16 cellular contexts compared by ENCODE assay signal in genomic region chr7:30975257-30975899, GRCh38. TPM values are rescaled to one million over a fixed set of nuclear protein-coding genes. Genes with fewer than 3 reads are reported as not detected.
DNase-seq lines count a peak whose midpoint lies in the region; ATAC-seq, FAIRE-seq and TF ChIP-seq lines count a peak whose summit lies in the region.
"Had no signal": no experiment of that assay in that cellular context is flagged by ENCODE, and none has a peak within 500 bp of the region (broad histone marks: within the 10 kb centered on the region; RNA-seq: fewer than 3 reads in every experiment).

No MANE protein-coding gene starts in this region.

- H3K79me2 ChIP-seq in GM23338 (replicated peaks; ENCODE audit: insufficient read depth), result no peaks in the 10 kb centered on the region
- no peaks in the 10 kb centered on the region for H3K79me2 ChIP-seq in H1 (ENCODE audit: control insufficient read depth in 1 of 2, insufficient read depth in 2 of 2, low read length in 2 of 2)

- no peak for DNase-seq in GM23338 (ENCODE audit: low spot score)
- no peak for DNase-seq in H1 (ENCODE audit: low read depth in 1 of 2, low spot score in 2 of 2)
- DNase-seq in CD8-positive, alpha-beta memory T cell, result no peak
- DNase-seq in endothelial cell (ENCODE audit: low spot score), result no peak
- DNase-seq: KG1 had no signal

- H3K56ac ChIP-seq in H1 (replicated peaks; ENCODE audit: insufficient read length, low read depth, low read length), result no peak overlapping the region

- H3K4me3 ChIP-seq in GM23338 (no peak overlapping the region), H1 (ENCODE audit: extremely low read depth in 1 of 4, insufficient read depth in 2 of 4, low read depth in 3 of 4, low read length in 4 of 4) (no peak overlapping the region), gastroesophageal sphincter (no peak overlapping the region)
- no peak overlapping the region for H3K4me3 ChIP-seq in CD8-positive, alpha-beta memory T cell (ENCODE audit: low read length)
- H3K4me3 ChIP-seq: GM23248, smooth muscle cell had no signal

- CTCF ChIA-PET in H1 (lab: Charles Lee; ENCODE audit: partially characterized antibody), result interaction anchor here (0.7 to 26.1 kb wide), 27 partner anchors 9 to 275 kb away, joined by 3 to 309 read pairs (median 5); partner anchors contain the start of gene AQP1
- CTCF ChIA-PET in CD8-positive, alpha-beta memory T cell (lab: Charles Lee), result interaction anchor here (3.2 kb wide), 1 partner anchor 8 kb away, joined by 17 read pairs; no protein-coding TSS in a partner anchor

- H2BK20ac ChIP-seq in H1 (ENCODE audit: low read length), result no peak overlapping the region

- no peaks in the 10 kb centered on the region; the same call in 1 of the 2 replicates for H3K79me1 ChIP-seq in H1 (ENCODE audit: low read depth, low read length)

- no peaks in the 10 kb centered on the region for H3K27me3 ChIP-seq in GM23338 (ENCODE audit: insufficient read depth)
- H3K27me3 ChIP-seq in H1 (replicated peaks in 1 of 4; ENCODE audit: control insufficient read depth in 3 of 4, extremely low read depth in 1 of 4, insufficient read depth in 3 of 4, low read length in 3 of 4), result no peaks in the 10 kb centered on the region; a peak in 2 of 7 replicates
- H3K27me3 ChIP-seq in CD8-positive, alpha-beta memory T cell (ENCODE audit: insufficient read depth, low read length, poor library complexity, severe bottlenecking), result no peaks in the 10 kb centered on the region
- peaks cover 9% of the 10 kb centered on the region for H3K27me3 ChIP-seq in gastroesophageal sphincter

- no peak for TF ChIP-seq RAD21 in H1 (IDR thresholded peaks at IDR 0.05 in 1 of 2, conservative IDR thresholded peaks at IDR 0.05 in 1 of 2; ENCODE audit: low read depth in 2 of 2, low read length in 2 of 2)

- no peaks in the 10 kb centered on the region for H3K36me3 ChIP-seq in GM23338 (ENCODE audit: insufficient read depth)
- no peaks in the 10 kb centered on the region for H3K36me3 ChIP-seq in H1 (ENCODE audit: control insufficient read depth in 2 of 4, insufficient read depth in 4 of 4, low read length in 3 of 4)
- no peaks in the 10 kb centered on the region for H3K36me3 ChIP-seq in CD8-positive, alpha-beta memory T cell (ENCODE audit: insufficient read depth, low read length)
- no peaks in the 10 kb centered on the region for H3K36me3 ChIP-seq in gastroesophageal sphincter

- H3K4me1 ChIP-seq in GM23338 (ENCODE audit: insufficient read depth) (no peaks in the 10 kb centered on the region), H1 (replicated peaks in 1 of 4; ENCODE audit: control insufficient read depth in 3 of 4, insufficient read depth in 4 of 4, low read length in 3 of 4) (peaks cover 0 to 7% (median 4%) of the 10 kb centered on the region in 4 experiments; a peak in 4 of 7 replicates), gastroesophageal sphincter (peaks cover 0 to 6% (median 0%) of the 10 kb centered on the region in 3 donors)
- no peaks in the 10 kb centered on the region for H3K4me1 ChIP-seq in CD8-positive, alpha-beta memory T cell (ENCODE audit: insufficient read depth, low read length)

- ATAC-seq in GM19043 (IDR thresholded peaks at IDR 0.05; ENCODE audit: low read depth, unreplicated experiment) (peak; percentile 6), GM23338 (no peak), HG03460 (IDR thresholded peaks at IDR 0.05; ENCODE audit: unreplicated experiment) (peak; percentile 9), gastroesophageal sphincter (no peak), HG03565 (IDR thresholded peaks at IDR 0.05; ENCODE audit: unreplicated experiment) (no peak)

- no peak overlapping the region for H2BK120ac ChIP-seq in H1 (replicated peaks; ENCODE audit: low read depth, low read length)

- H4K5ac ChIP-seq in H1 (ENCODE audit: insufficient read length, low read depth, low read length), result no peak overlapping the region

- WGBS in H1 (ENCODE audit: extremely low coverage in 1 of 2, insufficient coverage in 1 of 2, insufficient read length in 1 of 2, insufficient replicate concordance in 2 of 2, low coverage in 1 of 2, low lambda C conversion rate in 2 of 2, missing lambda C conversion rate in 1 of 2), 2 experiments, result 76% methylated on average over 5 of the region's 5 CpGs; no CpG with 5 or more reads in 1 of the 2 experiments
- 87 to 90% methylated on average over 2 to 4 of the region's 5 CpGs for WGBS in gastroesophageal sphincter (ENCODE audit: low coverage in 1 of 2), 2 donors

- no peak overlapping the region for H3K4ac ChIP-seq in H1 (replicated peaks; ENCODE audit: insufficient read length, low read depth, low read length)

- no peak overlapping the region; the same call in 1 of the 2 replicates for H3K18ac ChIP-seq in H1 (ENCODE audit: extremely low read depth, low read length)

- H3K23me2 ChIP-seq in H1 (ENCODE audit: low read depth, low read length), result peaks cover 2% of the 10 kb centered on the region; the same call in 1 of the 2 replicates

- H3K27me3 Mint-ChIP-seq in GM23338 (ENCODE audit: insufficient read depth, low read depth, poor library complexity) (peaks cover 11% of the 10 kb centered on the region), endothelial cell (ENCODE audit: unreplicated experiment) (peaks cover 7% of the 10 kb centered on the region)
- H3K27me3 Mint-ChIP-seq in CD8-positive, alpha-beta memory T cell, result peaks cover 10 to 59% of the 10 kb centered on the region in 2 donors

- POLR2A ChIA-PET in H1 (lab: Charles Lee; ENCODE audit: partially characterized antibody), result no interaction called here
- POLR2A ChIA-PET in CD8-positive, alpha-beta memory T cell (lab: Charles Lee), result no interaction called here

- no peak for FAIRE-seq in H1 (lab: Jason Lieb, UNC)
- FAIRE-seq: TTC549 had no signal

- TF ChIP-seq EP300 in H1 (IDR thresholded peaks at IDR 0.05; ENCODE audit: borderline replicate concordance in 1 of 2, low read depth in 2 of 2, low read length in 2 of 2) (no peak), gastroesophageal sphincter (IDR thresholded peaks at IDR 0.05) (no peak)

- no peaks in the 10 kb centered on the region for H3K36me3 Mint-ChIP-seq in GM23338 (ENCODE audit: low read depth)
- no peaks in the 10 kb centered on the region for H3K36me3 Mint-ChIP-seq in CD8-positive, alpha-beta memory T cell
- H3K36me3 Mint-ChIP-seq in endothelial cell (ENCODE audit: low read depth, unreplicated experiment), result peaks cover 8% of the 10 kb centered on the region
- H3K36me3 Mint-ChIP-seq: activated naive CD4-positive, alpha-beta T cell treated with anti-CD3 and anti-CD28 coated beads, Interleukin-2, amount 50 U/mL, for 24 hours had no signal

- TF ChIP-seq CTCF in GM23338 (conservative IDR thresholded peaks at IDR 0.05; ENCODE audit: low read depth in 2 of 2), result no peak
- no peak for TF ChIP-seq CTCF in H1 (IDR thresholded peaks at IDR 0.05; ENCODE audit: control extremely low read depth in 1 of 3, insufficient read depth in 1 of 3, low read depth in 1 of 3, low read length in 3 of 3)
- no peak for TF ChIP-seq CTCF in endothelial cell (IDR thresholded peaks at IDR 0.05; ENCODE audit: unreplicated experiment)
- no peak for TF ChIP-seq CTCF in gastroesophageal sphincter (IDR thresholded peaks at IDR 0.05)

- no peak overlapping the region for H3K23ac ChIP-seq in H1 (ENCODE audit: insufficient read length)

- H2BK15ac ChIP-seq in H1 (ENCODE audit: low read length), result peak overlapping the region; percentile 81; the same call in 1 of the 2 replicates

- H3K27ac Mint-ChIP-seq in GM23338 (no peak overlapping the region), endothelial cell (ENCODE audit: unreplicated experiment) (no peak overlapping the region)
- H3K27ac Mint-ChIP-seq in CD8-positive, alpha-beta memory T cell, result peak overlapping the region in 1 of 8 donors; percentile 59
- H3K27ac Mint-ChIP-seq: activated naive CD4-positive, alpha-beta T cell treated with anti-CD3 and anti-CD28 coated beads, Interleukin-2, amount 50 U/mL, for 24 hours; activated T-cell treated with anti-CD3 and anti-CD28 coated beads, Interleukin-2, amount 50 U/mL, for 24 hours; dendritic cell treated with granulocyte-macrophage colony-stimulating factor and Interleukin-4, amounts not matched to agents 40 ng/mL and 50 ng/mL, for 4 days had no signal

- no peak overlapping the region for H3K4me2 ChIP-seq in GM23338
- H3K4me2 ChIP-seq in H1 (ENCODE audit: insufficient read depth in 1 of 2, low read depth in 2 of 2, low read length in 2 of 2), result no peak overlapping the region
- H3K4me2 ChIP-seq: smooth muscle cell had no signal

- H3K27ac ChIP-seq in GM23338 (ENCODE audit: low read depth) (no peak overlapping the region), H1 (ENCODE audit: low read depth, low read length) (no peak overlapping the region), gastroesophageal sphincter (no peak overlapping the region)
- H3K27ac ChIP-seq in CD8-positive, alpha-beta memory T cell (ENCODE audit: low read depth, low read length), result no peak overlapping the region
- H3K27ac ChIP-seq: GM23248 had no signal

- H3K9me3 ChIP-seq in H1 (ENCODE audit: insufficient read depth in 2 of 2, low read depth in 1 of 2, low read length in 1 of 2) (no peaks in the 10 kb centered on the region), gastroesophageal sphincter (no peaks in the 10 kb centered on the region)
- no peaks in the 10 kb centered on the region for H3K9me3 ChIP-seq in CD8-positive, alpha-beta memory T cell (ENCODE audit: low read length)

- H2AK5ac ChIP-seq in H1 (ENCODE audit: low read depth, low read length), result no peak overlapping the region

- peak overlapping the region; percentile 95 for H2AFZ ChIP-seq in GM23338
- H2AFZ ChIP-seq in H1 (ENCODE audit: low read length), result peak overlapping the region; percentile 91; the same call in 1 of the 2 replicates
- H2AFZ ChIP-seq: GM23248 had no signal

- no peaks in the 10 kb centered on the region for H3F3A ChIP-seq in GM23338 (replicated peaks; ENCODE audit: low read depth)

- H3K9me3 Mint-ChIP-seq in GM23338 (no peaks in the 10 kb centered on the region), endothelial cell (ENCODE audit: unreplicated experiment) (no peaks in the 10 kb centered on the region)
- H3K9me3 Mint-ChIP-seq in CD8-positive, alpha-beta memory T cell, result no peaks in the 10 kb centered on the region
- H3K9me3 Mint-ChIP-seq: activated naive CD4-positive, alpha-beta T cell treated with anti-CD3 and anti-CD28 coated beads, Interleukin-2, amount 50 U/mL, for 24 hours; activated T-cell treated with anti-CD3 and anti-CD28 coated beads, Interleukin-2, amount 50 U/mL, for 24 hours; dendritic cell treated with granulocyte-macrophage colony-stimulating factor and Interleukin-4, amounts not matched to agents 40 ng/mL and 50 ng/mL, for 4 days had no signal

- H4K8ac ChIP-seq in H1 (ENCODE audit: extremely low read depth, insufficient read depth, low read length), result no peak overlapping the region; the same call in 1 of the 2 replicates

- H2BK5ac ChIP-seq in H1 (ENCODE audit: low read depth, low read length), result no peak overlapping the region

- H4K91ac ChIP-seq in H1 (replicated peaks; ENCODE audit: insufficient read length, low read length), result peak overlapping the region; percentile 12

- 0 out of 2 replicates have a peak overlapping the region, but pooled peaks have one; percentile 39 for H2BK12ac ChIP-seq in H1 (ENCODE audit: low read depth, low read length)

- H4K20me1 ChIP-seq in GM23338 (replicated peaks; ENCODE audit: insufficient read depth), result no peaks in the 10 kb centered on the region
- H4K20me1 ChIP-seq in H1 (replicated peaks in 1 of 2; ENCODE audit: control insufficient read depth in 1 of 2, insufficient read depth in 2 of 2, low read length in 2 of 2), result no peaks in the 10 kb centered on the region

- H3K4me1 Mint-ChIP-seq in GM23338, result peaks cover 9% of the 10 kb centered on the region
- H3K4me1 Mint-ChIP-seq in CD8-positive, alpha-beta memory T cell, result peaks cover 0 to 4% (median 0%) of the 10 kb centered on the region in 3 donors
- H3K4me1 Mint-ChIP-seq in endothelial cell (ENCODE audit: unreplicated experiment), result peaks cover 19% of the 10 kb centered on the region
- H3K4me1 Mint-ChIP-seq: activated naive CD4-positive, alpha-beta T cell treated with anti-CD3 and anti-CD28 coated beads, Interleukin-2, amount 50 U/mL, for 24 hours had no signal

- H3K9me2 ChIP-seq in GM23338 (ENCODE audit: insufficient read depth), result no peaks in the 10 kb centered on the region; the same call in 1 of the 2 replicates

- H3K4me3 Mint-ChIP-seq in GM23338 (no peak overlapping the region), endothelial cell (ENCODE audit: unreplicated experiment) (no peak overlapping the region)
- H3K4me3 Mint-ChIP-seq in CD8-positive, alpha-beta memory T cell, result no peak overlapping the region
- H3K4me3 Mint-ChIP-seq: activated naive CD4-positive, alpha-beta T cell treated with anti-CD3 and anti-CD28 coated beads, Interleukin-2, amount 50 U/mL, for 24 hours; activated T-cell treated with anti-CD3 and anti-CD28 coated beads, Interleukin-2, amount 50 U/mL, for 24 hours; dendritic cell treated with granulocyte-macrophage colony-stimulating factor and Interleukin-4, amounts not matched to agents 40 ng/mL and 50 ng/mL, for 4 days had no signal

- no peak overlapping the region; a peak in 2 of 7 replicates for H3K9ac ChIP-seq in H1 (replicated peaks in 1 of 4; ENCODE audit: extremely low read depth in 1 of 4, low read depth in 3 of 4, low read length in 3 of 4)
- H3K9ac ChIP-seq: GM23248 had no signal

- no peak overlapping the region for H3K14ac ChIP-seq in H1 (ENCODE audit: insufficient read length)

- TF ChIP-seq POLR2A in H1 (IDR thresholded peaks at IDR 0.05; ENCODE audit: control extremely low read depth in 1 of 2, low read depth in 2 of 2, low read length in 2 of 2), result no peak
- no peak for TF ChIP-seq POLR2A in gastroesophageal sphincter (IDR thresholded peaks at IDR 0.05)

RNA-seq across cellular contexts. Expression of gene GHRHR, which starts 11.6 kb away (rescaled TPM):
- total RNA-seq in GM23338 (2014; rRNA removed; shearing (Covaris generic)), result not detected in 2 replicates
- polyA plus RNA-seq in GM23338 (2016; fragmentation: Nextera tagmentation; extraction: Ambion mirVana), result 0.64 and 2.2 TPM in 2 replicates
- 6.1 and 6.5 TPM in 2 replicates for total RNA-seq in H1 (2021; fragmentation: NEBNext Ultra II Directional; extraction: Animal tissue kit (Norgen Biotek cat#: 25700))
- 0.60 and 1.6 TPM in 2 replicates for polyA plus RNA-seq in H1 (2011; rRNA removed)
- polyA plus RNA-seq in H1 (2011; cell fraction: cytosol; rRNA removed), result 1.6 TPM
- 3.8 TPM for polyA plus RNA-seq in H1 (2011; cell fraction: nucleus; rRNA removed)
- polyA plus RNA-seq in H1 (2012, experiment 1 of 2), result 2.5 to 5.9 TPM (median 4.4 TPM) in 4 replicates
- not detected for polyA plus RNA-seq in H1 (2012, experiment 2 of 2)
- polyA plus RNA-seq in H1 (2013, experiment 1 of 2), result 4.7 TPM
- polyA plus RNA-seq in H1 (2013, experiment 2 of 2), result 6.5 TPM
- 1.1 and 3.1 TPM in 2 replicates for polyA minus RNA-seq in H1 (2011; rRNA and poly(A)+ RNA removed)
- 10.3 TPM for polyA minus RNA-seq in H1 (2011; cell fraction: cytosol; rRNA and poly(A)+ RNA removed)
- 5.1 TPM for polyA minus RNA-seq in H1 (2011; cell fraction: nucleus; rRNA and poly(A)+ RNA removed)
- total RNA-seq in CD8-positive, alpha-beta memory T cell, result not detected
- not detected for polyA plus RNA-seq in CD8-positive, alpha-beta memory T cell
- total RNA-seq in endothelial cell (ENCODE audit: unreplicated experiment), result 7.5 TPM
- not detected for total RNA-seq in gastroesophageal sphincter
- total RNA-seq: GM23248, SK-MEL-5, smooth muscle cell had no signal
- polyA plus RNA-seq: GM23248, smooth muscle cell had no signal

Comparison
In these comparisons a context has a peak if more than half of its experiments do, and no peak if none do; other contexts are left out.
1. ATAC-seq: peak in GM19043 (single experiment) and HG03460 (single experiment); none in GM23338 (single experiment), gastroesophageal sphincter (single experiment) and HG03565 (single experiment).